ENCODE assay signal across 8 cellular contexts in genomic region chr6:28137458-28138020, GRCh38. TPM values are rescaled to one million over a fixed set of nuclear protein-coding genes. Genes with fewer than 3 reads are reported as not detected.
DNase-seq lines count a peak whose midpoint lies in the region; ATAC-seq and TF ChIP-seq lines count a peak whose summit lies in the region.

No MANE protein-coding gene starts in this region.

- H3K4me1 ChIP-seq in colonic mucosa, result peaks cover 5% of the 10 kb centered on the region

- H3K4me3 ChIP-seq in SU-DHL-6 (ENCODE audit: insufficient read depth, low read length, poor library complexity, severe bottlenecking) (peak overlapping the region; percentile 87), colonic mucosa (peak overlapping the region; percentile 91)

- intact Hi-C loops in colonic mucosa (cut with DNase I), result loop anchor here (5.0 to 10.0 kb wide), 3 partner anchors 55 to 220 kb away; partner anchors contain the start of genes NKAPL, ZKSCAN4 and ZNF165

- H3K36me3 ChIP-seq in SU-DHL-6 (ENCODE audit: low read length) (no peaks in the 10 kb centered on the region), colonic mucosa (no peaks in the 10 kb centered on the region)

- H3K27ac Mint-ChIP-seq in type B pancreatic cell, result peak overlapping the region; percentile 89

- TF ChIP-seq CTCF in SU-DHL-6 (IDR thresholded peaks at IDR 0.05; ENCODE audit: insufficient read depth, low read length, poor library complexity, severe bottlenecking), result no peak
- TF ChIP-seq CTCF in colonic mucosa (IDR thresholded peaks at IDR 0.05), result no peak
- no peak for TF ChIP-seq CTCF in type B pancreatic cell (conservative IDR thresholded peaks at IDR 0.05)

- DNase-seq in DMS153 treated with DMSO at 0.1 percent for 48 hours (lab: John Stamatoyannopoulos, UW; ENCODE audit: unreplicated experiment) (peak; percentile 7), DMS153 (lab: John Stamatoyannopoulos, UW) (no peak), colonic mucosa (no peak), medulla oblongata (ENCODE audit: extremely low spot score) (peak; percentile 58), type B pancreatic cell (ENCODE audit: extremely low spot score, unreplicated experiment) (no peak)

- peak overlapping the region; percentile 93 for H3K9ac ChIP-seq in SU-DHL-6 (ENCODE audit: low read length)
- H3K9ac ChIP-seq in colonic mucosa (ENCODE audit: low read depth in 2 of 2, low read length in 2 of 2), result peak overlapping the region; percentile 70 to 75

- H3K36me3 Mint-ChIP-seq in type B pancreatic cell, result peaks cover 4% of the 10 kb centered on the region

- H2AFZ ChIP-seq in SU-DHL-6 (ENCODE audit: low read depth, low read length, severe bottlenecking), result peak overlapping the region; percentile 96

- peaks cover 71% of the 10 kb centered on the region for H3F3A ChIP-seq in SU-DHL-6 (ENCODE audit: insufficient read depth)

- ATAC-seq in HG03064 (IDR thresholded peaks at IDR 0.05; ENCODE audit: low read depth, unreplicated experiment), result peak; percentile 33
- no peak for ATAC-seq in GM19324 (IDR thresholded peaks at IDR 0.05; ENCODE audit: low FRiP score, unreplicated experiment)

- peak overlapping the region; percentile 93 for H3K4me2 ChIP-seq in SU-DHL-6 (ENCODE audit: low read depth, low read length, poor library complexity, severe bottlenecking)

- H3K4me1 Mint-ChIP-seq in type B pancreatic cell (ENCODE audit: unreplicated experiment), result peaks cover 35% of the 10 kb centered on the region

- peaks cover 55% of the 10 kb centered on the region for H3K79me2 ChIP-seq in SU-DHL-6 (ENCODE audit: insufficient read depth, low read length)

- H3K9me3 ChIP-seq in SU-DHL-6 (ENCODE audit: insufficient read depth, low read length) (no peaks in the 10 kb centered on the region), colonic mucosa (no peaks in the 10 kb centered on the region)

- no peaks in the 10 kb centered on the region for H3K27me3 ChIP-seq in SU-DHL-6 (ENCODE audit: low read length)
- no peaks in the 10 kb centered on the region for H3K27me3 ChIP-seq in colonic mucosa

- H3K9me3 Mint-ChIP-seq in type B pancreatic cell, result no peaks in the 10 kb centered on the region

- peak overlapping the region; percentile 85 for H3K27ac ChIP-seq in SU-DHL-6 (ENCODE audit: low read depth, low read length)
- H3K27ac ChIP-seq in colonic mucosa, result peak overlapping the region; percentile 81

- H3K27me3 Mint-ChIP-seq in type B pancreatic cell, result peaks cover 4% of the 10 kb centered on the region

- H3K9me2 ChIP-seq in SU-DHL-6 (replicated peaks; ENCODE audit: insufficient read depth, low read length), result no peaks in the 10 kb centered on the region

- no peaks in the 10 kb centered on the region for H4K20me1 ChIP-seq in SU-DHL-6 (ENCODE audit: low read depth, low read length)

- peak overlapping the region; percentile 97 for H3K4me3 Mint-ChIP-seq in type B pancreatic cell

RNA-seq across cellular contexts. Expression of gene ZKSCAN8, which starts 4.1 kb away (rescaled TPM):
- total RNA-seq in colonic mucosa, result 10 to 100 TPM in 1 of 2 donors, 1 to 10 TPM in 1; 7.6 to 12.2 TPM
- 22.1 and 37.5 TPM in 2 replicates for total RNA-seq in type B pancreatic cell (ENCODE audit: low replicate concordance)

RNA-seq across cellular contexts. Expression of gene ZSCAN16, which starts 13.1 kb away (rescaled TPM):
- total RNA-seq in colonic mucosa, result 1 to 10 TPM; 8.3 to 8.7 TPM
- total RNA-seq in type B pancreatic cell (ENCODE audit: low replicate concordance), result 8.9 and 12.1 TPM in 2 replicates

RNA-seq across cellular contexts. Expression of gene ZNF165, which starts 57.2 kb away (rescaled TPM):
- 1 to 10 TPM; 5.3 to 9.9 TPM for total RNA-seq in colonic mucosa
- 4.3 and 8.4 TPM in 2 replicates for total RNA-seq in type B pancreatic cell (ENCODE audit: low replicate concordance)

Comparison
In these comparisons a context has a peak if more than half of its experiments do, and no peak if none do; other contexts are left out.
1. DNase-seq: peak in DMS153 treated with DMSO at 0.1 percent for 48 hours (single experiment) and medulla oblongata (single experiment); none in DMS153 (single experiment), colonic mucosa (single experiment) and type B pancreatic cell (single experiment).